8 cellular contexts compared by ENCODE assay signal in genomic region chr2:98730851-98731708, GRCh38. TPM values are rescaled to one million over a fixed set of nuclear protein-coding genes. Genes with fewer than 3 reads are reported as not detected.
DNase-seq lines count a peak whose midpoint lies in the region; ATAC-seq and TF ChIP-seq lines count a peak whose summit lies in the region.

Gene MGAT4A, minus strand, starts transcription at chr2:98731132. Its CDS starts 4,800 bp downstream, at chr2:98726332.

- peak within 1 kb of the TSS; percentile 88 for H3K4me3 Mint-ChIP-seq in central memory CD8-positive, alpha-beta T cell

- intact Hi-C loops in left colon (cut with DNase I, micrococcal nuclease) = no loop called here

- peak; percentile 47 for TF ChIP-seq POLR2A in GM10847 (IDR thresholded peaks at IDR 0.05; ENCODE audit: extremely low read depth, insufficient read length)

- ATAC-seq in GM21825 (IDR thresholded peaks at IDR 0.05; ENCODE audit: unreplicated experiment) (peak; percentile 82), left colon (peak; percentile 73)
- peak; percentile 75 for ATAC-seq in central memory CD8-positive, alpha-beta T cell (replicated peaks; ENCODE audit: extremely low read depth, poor library complexity, severe bottlenecking)

- H3K27ac Mint-ChIP-seq in central memory CD8-positive, alpha-beta T cell (ENCODE audit: low read depth) = peak within 1 kb of the TSS; percentile 89

- DNase-seq in M059J (ENCODE audit: low read depth) (peak; percentile 22), left colon (peak; percentile 72 to 84), DMS153 treated with DMSO at 0.1 percent for 48 hours (lab: John Stamatoyannopoulos, UW; ENCODE audit: unreplicated experiment) (no peak)
- peak; percentile 57 to 69 (median 64) for DNase-seq in activated CD4-positive, CD25-positive, alpha-beta regulatory T cell (lab: John Stamatoyannopoulos, UW)
- peak; percentile 66 to 73 for DNase-seq in central memory CD8-positive, alpha-beta T cell (ENCODE audit: low spot score in 2 of 2)
- DNase-seq in stimulated activated CD4-positive, alpha-beta T cell treated with anti-CD3 and anti-CD28 coated beads, Interleukin-1b, Interleukin-23, amount 100 ng/mL, for 4 hours (ENCODE audit: low read depth in 2 of 2) = peak; percentile 53 to 75

- no peaks in the 10 kb centered on the region for H3K9me3 Mint-ChIP-seq in central memory CD8-positive, alpha-beta T cell

- H3K4me1 Mint-ChIP-seq in central memory CD8-positive, alpha-beta T cell = peaks cover 57% of the 10 kb centered on the region

- no peaks in the 10 kb centered on the region for H3K27me3 Mint-ChIP-seq in central memory CD8-positive, alpha-beta T cell

- H3K36me3 Mint-ChIP-seq in central memory CD8-positive, alpha-beta T cell (ENCODE audit: insufficient read depth) = peaks cover 24% of the 10 kb centered on the region

RNA-seq across cellular contexts. Expression of gene MGAT4A, which starts in this region (rescaled TPM):
- total RNA-seq in M059J (2014; rRNA removed; shearing (Covaris generic)) = not detected in 2 replicates
- 100 to 1,000 TPM; 115 to 154 TPM for total RNA-seq in left colon

Comparison
In these comparisons a context has a peak if more than half of its experiments do, and no peak if none do; other contexts are left out.
1. RNA of gene MGAT4A (total RNA-seq): 115 to 154 TPM in left colon; not detected in M059J; every median in the first group is over 100 times any median in the second.
2. Peak in DNase-seq in M059J; RNA of the gene not detected or under 1 TPM.
3. Peak in every context shown above with its lines, with median percentiles within 50 percentile points of each other: ATAC-seq.